8 cellular contexts compared by ENCODE assay signal in genomic region chr11:120235024-120235628, GRCh38. TPM values are rescaled to one million over a fixed set of nuclear protein-coding genes. Genes with fewer than 3 reads are reported as not detected.
DNase-seq lines count a peak whose midpoint lies in the region; ATAC-seq and TF ChIP-seq lines count a peak whose summit lies in the region.

No MANE protein-coding gene starts in this region.

- no peak for ATAC-seq in CD4-positive, alpha-beta T cell (ENCODE audit: poor library complexity)
- ATAC-seq in activated T-cell treated with anti-CD3 and anti-CD28 coated beads, Interleukin-2, amount 50 U/mL, for 4 hours: peak; percentile 61 to 70
- no peak for ATAC-seq in gastroesophageal sphincter
- no peak for ATAC-seq in GM18858 (IDR thresholded peaks at IDR 0.05; ENCODE audit: unreplicated experiment)

- WGBS in gastroesophageal sphincter (ENCODE audit: low coverage in 1 of 2), 2 donors: 29 to 34% methylated on average over 3 of the region's 8 CpGs

- TF ChIP-seq POLR2A in gastroesophageal sphincter (IDR thresholded peaks at IDR 0.05): no peak

- TF ChIP-seq CTCF in CD4-positive, alpha-beta T cell (IDR thresholded peaks at IDR 0.05): peak; percentile 78
- TF ChIP-seq CTCF in HFF-Myc (IDR thresholded peaks at IDR 0.05; ENCODE audit: low read depth, low read length, missing control alignments) (peak; percentile 89), gastroesophageal sphincter (IDR thresholded peaks at IDR 0.05) (peak in 3 of 4 experiments; percentile 63 to 80 (median 70))

- H3K27me3 ChIP-seq in CD4-positive, alpha-beta T cell (ENCODE audit: control insufficient read depth, insufficient read depth, low read length): peaks cover 25% of the 10 kb centered on the region
- peaks cover 53% of the 10 kb centered on the region for H3K27me3 ChIP-seq in gastroesophageal sphincter

- no peak overlapping the region for H3K27ac Mint-ChIP-seq in CD4-positive, alpha-beta T cell

- intact Hi-C loops in CD4-positive, alpha-beta T cell (cut with DNase I, micrococcal nuclease): loop anchor here in 1 of 2 experiments (2.0 kb wide), 2 partner anchors 68 to 450 kb away; no protein-coding TSS in a partner anchor

- CTCF ChIA-PET in CD4-positive, alpha-beta T cell (lab: Charles Lee): interaction anchor here (1.0 kb wide), 1 partner anchor 68 kb away, joined by 3 read pairs; no protein-coding TSS in a partner anchor

- H3K4me3 ChIP-seq in HFF-Myc (replicated peaks; ENCODE audit: low read depth, low read length) (no peak overlapping the region), gastroesophageal sphincter (no peak overlapping the region)

- H3K27me3 Mint-ChIP-seq in CD4-positive, alpha-beta T cell: peaks cover 65% of the 10 kb centered on the region
- H3K27me3 Mint-ChIP-seq in activated T-cell treated with anti-CD3 and anti-CD28 coated beads, Interleukin-2, amount 50 U/mL, for 4 hours (ENCODE audit: low read depth): peaks cover 42% of the 10 kb centered on the region

- H3K4me1 ChIP-seq in gastroesophageal sphincter: peaks cover 0 to 6% (median 3%) of the 10 kb centered on the region in 3 donors

- H3K36me3 Mint-ChIP-seq in CD4-positive, alpha-beta T cell (ENCODE audit: low read depth): no peaks in the 10 kb centered on the region
- H3K36me3 Mint-ChIP-seq in activated T-cell treated with anti-CD3 and anti-CD28 coated beads, Interleukin-2, amount 50 U/mL, for 4 hours (ENCODE audit: insufficient read depth): no peaks in the 10 kb centered on the region

- H3K36me3 ChIP-seq in gastroesophageal sphincter: no peaks in the 10 kb centered on the region

- H3K4me3 Mint-ChIP-seq in CD4-positive, alpha-beta T cell: no peak overlapping the region
- no peak overlapping the region for H3K4me3 Mint-ChIP-seq in activated T-cell treated with anti-CD3 and anti-CD28 coated beads, Interleukin-2, amount 50 U/mL, for 4 hours

- TF ChIP-seq EP300 in gastroesophageal sphincter (IDR thresholded peaks at IDR 0.05): no peak

- H3K27ac ChIP-seq in CD4-positive, alpha-beta T cell (ENCODE audit: low read depth, low read length): no peak overlapping the region
- no peak overlapping the region for H3K27ac ChIP-seq in gastroesophageal sphincter

- no peaks in the 10 kb centered on the region for H3K9me3 ChIP-seq in CD4-positive, alpha-beta T cell (ENCODE audit: control insufficient read depth, low read length)
- H3K9me3 ChIP-seq in gastroesophageal sphincter: no peaks in the 10 kb centered on the region

- DNase-seq in CD4-positive, alpha-beta T cell: peak in 9 of 10 experiments; percentile 19 to 59 (median 40)
- DNase-seq in HFF-Myc (ENCODE audit: extremely low read depth, low read depth) (no peak), NCI-H82 (lab: John Stamatoyannopoulos, UW) (peak; percentile 83), retina (peak; percentile 65), inferior parietal cortex (ENCODE audit: extremely low spot score) (no peak)
- peak; percentile 43 for DNase-seq in activated T-cell treated with anti-CD3 and anti-CD28 coated beads, Interleukin-2, amount 50 U/mL, for 4 hours

- POLR2A ChIA-PET in CD4-positive, alpha-beta T cell (lab: Charles Lee): no interaction called here

- H3K9me3 Mint-ChIP-seq in CD4-positive, alpha-beta T cell: no peaks in the 10 kb centered on the region
- no peaks in the 10 kb centered on the region for H3K9me3 Mint-ChIP-seq in activated T-cell treated with anti-CD3 and anti-CD28 coated beads, Interleukin-2, amount 50 U/mL, for 4 hours

- no peaks in the 10 kb centered on the region for H3K4me1 Mint-ChIP-seq in CD4-positive, alpha-beta T cell (ENCODE audit: low read depth)
- H3K4me1 Mint-ChIP-seq in activated T-cell treated with anti-CD3 and anti-CD28 coated beads, Interleukin-2, amount 50 U/mL, for 4 hours (ENCODE audit: low read depth): peaks cover 1% of the 10 kb centered on the region

RNA-seq across cellular contexts. Expression of gene POU2F3, which starts 4.8 kb away (rescaled TPM):
- total RNA-seq in CD4-positive, alpha-beta T cell: not detected
- not detected for total RNA-seq in activated T-cell treated with anti-CD3 and anti-CD28 coated beads, Interleukin-2, amount 50 U/mL, for 4 hours
- under 1 TPM in 2 of 4 donors, not detected in 2; 0.27 to 0.46 TPM for total RNA-seq in gastroesophageal sphincter

RNA-seq across cellular contexts. Expression of gene OAF, which starts 24.3 kb away (rescaled TPM):
- 1 to 10 TPM; 3.1 to 3.2 TPM for total RNA-seq in CD4-positive, alpha-beta T cell
- total RNA-seq in activated T-cell treated with anti-CD3 and anti-CD28 coated beads, Interleukin-2, amount 50 U/mL, for 4 hours: 1 to 10 TPM; 5.0 to 5.8 (median 5.3) TPM
- total RNA-seq in gastroesophageal sphincter: 100 to 1,000 TPM in 1 of 4 donors, 10 to 100 TPM in 3; 30.0 to 100 (median 42.4) TPM

Comparison
In these comparisons a context has a peak if more than half of its experiments do, and no peak if none do; other contexts are left out.
1. ATAC-seq: peak in activated T-cell treated with anti-CD3 and anti-CD28 coated beads, Interleukin-2, amount 50 U/mL, for 4 hours (2 of 2); none in CD4-positive, alpha-beta T cell (single experiment), gastroesophageal sphincter (single experiment) and GM18858 (single experiment).
2. DNase-seq: peak in CD4-positive, alpha-beta T cell (9 of 10), NCI-H82 (single experiment), activated T-cell treated with anti-CD3 and anti-CD28 coated beads, Interleukin-2, amount 50 U/mL, for 4 hours (single experiment) and retina (single experiment); none in HFF-Myc (single experiment) and inferior parietal cortex (single experiment).
3. RNA of gene OAF, which starts 24.3 kb away (total RNA-seq): 30.0 to 100 TPM in gastroesophageal sphincter; 5.0 to 5.8 TPM in activated T-cell treated with anti-CD3 and anti-CD28 coated beads, Interleukin-2, amount 50 U/mL, for 4 hours and 3.1 to 3.2 TPM in CD4-positive, alpha-beta T cell; every median in the first group is over 4 times any median in the second.
4. Peak in every context shown above with its lines, with median percentiles within 50 percentile points of each other: CTCF ChIP-seq.